Comparison of ENCODE assay signal across 1 cellular context in the genomic region with DNA sequence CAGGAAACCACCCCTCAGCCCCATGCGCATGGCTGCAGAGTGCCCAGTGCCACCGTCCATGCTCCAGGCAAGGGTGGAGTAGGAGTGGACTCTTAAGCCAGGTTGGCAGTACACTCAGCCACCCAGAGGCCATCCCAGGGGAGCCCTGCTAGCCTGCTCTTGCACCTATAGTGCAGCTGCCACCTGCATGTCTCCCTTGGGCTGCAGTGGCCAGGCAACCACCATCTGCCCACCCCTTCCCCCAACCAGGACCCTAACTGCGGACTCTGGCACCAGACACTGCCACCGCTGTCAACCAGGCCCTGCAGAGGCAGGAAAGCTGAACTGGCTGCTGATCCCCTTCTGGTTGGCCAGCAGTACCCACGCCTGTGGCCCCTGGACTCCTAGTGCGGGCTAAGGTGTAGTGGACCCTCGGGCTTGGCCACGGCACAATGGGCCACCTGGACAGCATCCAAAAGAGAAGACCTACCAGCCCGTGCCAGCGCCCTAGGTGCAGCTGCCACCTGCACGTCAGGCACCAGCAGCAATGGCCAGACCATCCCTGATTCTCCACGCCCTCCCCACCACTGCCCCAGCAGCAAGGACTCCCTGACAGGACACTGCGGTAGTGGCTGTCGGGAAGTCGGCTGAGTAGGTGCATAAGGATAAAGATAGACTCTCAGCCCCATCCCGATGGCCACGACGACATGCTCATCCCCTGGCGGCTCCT.
TF ChIP-seq lines count a peak whose summit lies in the region.

No MANE protein-coding gene starts in this region.

TF ChIP-seq in H1, 55 proteins besides CTCF, POLR2A, EP300 and RAD21:
- TF ChIP-seq POU5F1 (IDR thresholded peaks at IDR 0.05; ENCODE audit: low read depth, low read length) (no peak), BRCA1 (IDR thresholded peaks at IDR 0.05; ENCODE audit: low read depth, low read length) (no peak), JUND (IDR thresholded peaks at IDR 0.05; ENCODE audit: low read length) (no peak), TAF1 (IDR thresholded peaks at IDR 0.05; ENCODE audit: low read depth, low read length) (no peak), TEAD4 (IDR thresholded peaks at IDR 0.05; ENCODE audit: low read depth, low read length) (no peak), SIX5 (IDR thresholded peaks at IDR 0.05; ENCODE audit: low read depth, low read length) (no peak)
- TF ChIP-seq, protein P1, sequence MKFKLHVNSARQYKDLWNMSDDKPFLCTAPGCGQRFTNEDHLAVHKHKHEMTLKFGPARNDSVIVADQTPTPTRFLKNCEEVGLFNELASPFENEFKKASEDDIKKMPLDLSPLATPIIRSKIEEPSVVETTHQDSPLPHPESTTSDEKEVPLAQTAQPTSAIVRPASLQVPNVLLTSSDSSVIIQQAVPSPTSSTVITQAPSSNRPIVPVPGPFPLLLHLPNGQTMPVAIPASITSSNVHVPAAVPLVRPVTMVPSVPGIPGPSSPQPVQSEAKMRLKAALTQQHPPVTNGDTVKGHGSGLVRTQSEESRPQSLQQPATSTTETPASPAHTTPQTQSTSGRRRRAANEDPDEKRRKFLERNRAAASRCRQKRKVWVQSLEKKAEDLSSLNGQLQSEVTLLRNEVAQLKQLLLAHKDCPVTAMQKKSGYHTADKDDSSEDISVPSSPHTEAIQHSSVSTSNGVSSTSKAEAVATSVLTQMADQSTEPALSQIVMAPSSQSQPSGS (IDR thresholded peaks at IDR 0.05; ENCODE audit: low read length): no peak
- TF ChIP-seq, protein P2, sequence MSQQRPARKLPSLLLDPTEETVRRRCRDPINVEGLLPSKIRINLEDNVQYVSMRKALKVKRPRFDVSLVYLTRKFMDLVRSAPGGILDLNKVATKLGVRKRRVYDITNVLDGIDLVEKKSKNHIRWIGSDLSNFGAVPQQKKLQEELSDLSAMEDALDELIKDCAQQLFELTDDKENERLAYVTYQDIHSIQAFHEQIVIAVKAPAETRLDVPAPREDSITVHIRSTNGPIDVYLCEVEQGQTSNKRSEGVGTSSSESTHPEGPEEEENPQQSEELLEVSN (IDR thresholded peaks at IDR 0.05): no peak
